ENCODE assay signal across 9 cellular contexts in genomic region chr19:10226376-10227214, GRCh38. TPM values are rescaled to one million over a fixed set of nuclear protein-coding genes. Genes with fewer than 3 reads are reported as not detected.
DNase-seq lines count a peak whose midpoint lies in the region; ATAC-seq and TF ChIP-seq lines count a peak whose summit lies in the region.
"Had no signal": no experiment of that assay in that cellular context is flagged by ENCODE, and none has a peak within 500 bp of the region (broad histone marks: within the 10 kb centered on the region; RNA-seq: fewer than 3 reads in every experiment).

No MANE protein-coding gene starts in this region.

- peaks cover 2% of the 10 kb centered on the region for H3F3A ChIP-seq in SK-N-SH (replicated peaks; ENCODE audit: insufficient read depth)

- no peak; the same call in 1 of the 2 replicates for TF ChIP-seq RAD21 in SK-N-SH (IDR thresholded peaks at IDR 0.05; ENCODE audit: low read length)

- no peak for ATAC-seq in GM19351 (IDR thresholded peaks at IDR 0.05; ENCODE audit: unreplicated experiment)

- DNase-seq in SK-N-SH, result peak; percentile 92
- no peak for DNase-seq in esophagus squamous epithelium (lab: John Stamatoyannopoulos, UW)
- no peak for DNase-seq in stimulated activated CD4-positive, alpha-beta T cell treated with anti-CD3 and anti-CD28 coated beads, Interleukin-4, amount 100 ng/mL, for 1 hour
- no peak for DNase-seq in stimulated activated CD4-positive, alpha-beta T cell treated with anti-CD3 and anti-CD28 coated beads, Interleukin-2, amount 100 ng/mL, for 24 hours
- DNase-seq: SIG-M5 had no signal

- H3K27me3 Mint-ChIP-seq in nephron (ENCODE audit: low read depth), result no peaks in the 10 kb centered on the region

- peaks cover 20% of the 10 kb centered on the region for H3K36me3 Mint-ChIP-seq in nephron (ENCODE audit: low read depth)

- peak overlapping the region; percentile 92 to 97 (median 93) for H3K27ac Mint-ChIP-seq in nephron
- H3K27ac Mint-ChIP-seq: activated T-helper 1 cell treated with anti-CD3 and anti-CD28 coated beads, Interleukin-12 subunit alpha, Interleukin-12 subunit beta, Interleukin-2, Interleukin-4 antibody, amounts not matched to agents 30 ng/mL and 10 ng/mL and 1 ng/mL, durations not matched to agents 14 hours and 24 hours and 36 hours had no signal

- H3K9me3 ChIP-seq in SK-N-SH, result no peaks in the 10 kb centered on the region
- no peaks in the 10 kb centered on the region for H3K9me3 ChIP-seq in esophagus squamous epithelium

- 0 out of 2 replicates have a peak overlapping the region, but pooled peaks have one; percentile 29 for H3K4me2 ChIP-seq in SK-N-SH

- H3K36me3 ChIP-seq in SK-N-SH (replicated peaks in 1 of 2; ENCODE audit: control insufficient read depth in 1 of 2, insufficient read depth in 2 of 2, low read length in 1 of 2), result no peaks in the 10 kb centered on the region
- H3K36me3 ChIP-seq in esophagus squamous epithelium, result peaks cover 0 to 17% (median 0%) of the 10 kb centered on the region in 3 donors
- H3K36me3 ChIP-seq in urinary bladder (ENCODE audit: insufficient read depth), result no peaks in the 10 kb centered on the region

- H3K9ac ChIP-seq in SK-N-SH, result no peak overlapping the region

- H3K4me3 Mint-ChIP-seq in nephron, result peak overlapping the region; percentile 58 to 71 (median 62)
- H3K4me3 Mint-ChIP-seq: activated T-helper 1 cell treated with anti-CD3 and anti-CD28 coated beads, Interleukin-12 subunit alpha, Interleukin-12 subunit beta, Interleukin-2, Interleukin-4 antibody, amounts not matched to agents 30 ng/mL and 10 ng/mL and 1 ng/mL, durations not matched to agents 14 hours and 24 hours and 36 hours had no signal

- H3K4me1 Mint-ChIP-seq in nephron, result peaks cover 14% of the 10 kb centered on the region

- TF ChIP-seq EP300 in SK-N-SH (IDR thresholded peaks at IDR 0.05; ENCODE audit: borderline replicate concordance in 1 of 2, low read depth in 1 of 2, low read length in 1 of 2), result peak in 1 of 2 experiments; percentile 56; a peak in 1 of 4 replicates

- no peaks in the 10 kb centered on the region for H3K9me3 Mint-ChIP-seq in nephron
- H3K9me3 Mint-ChIP-seq: activated T-helper 1 cell treated with anti-CD3 and anti-CD28 coated beads, Interleukin-12 subunit alpha, Interleukin-12 subunit beta, Interleukin-2, Interleukin-4 antibody, amounts not matched to agents 30 ng/mL and 10 ng/mL and 1 ng/mL, durations not matched to agents 14 hours and 24 hours and 36 hours had no signal

- peaks cover 10% of the 10 kb centered on the region; the same call in 1 of the 2 replicates for H3K79me2 ChIP-seq in SK-N-SH (ENCODE audit: insufficient read depth)

- H2AFZ ChIP-seq in SK-N-SH (ENCODE audit: low read depth), result no peak overlapping the region

- intact Hi-C loops in esophagus squamous epithelium (cut with DNase I), result no loop called here

- POLR2A ChIA-PET in SK-N-SH (lab: Yijun Ruan, JAX), result interaction anchor here (0.5 to 1.2 kb wide), 7 partner anchors 12 to 97 kb away, joined by 3 to 5 read pairs (median 4); partner anchors contain the start of gene DNMT1

- CTCF ChIA-PET in SK-N-SH (lab: Yijun Ruan, JAX), result interaction anchor here (0.9 to 5.5 kb wide), 13 partner anchors 9 to 162 kb away, joined by 3 to 54 read pairs (median 4); no protein-coding TSS in a partner anchor

- WGBS in SK-N-SH (ENCODE audit: low lambda C conversion rate), result 52% methylated on average over 14 of the region's 17 CpGs
- 46 to 48% methylated on average over 7 to 10 of the region's 17 CpGs for WGBS in esophagus squamous epithelium, 2 donors
- 25% methylated on average over 17 of the region's 17 CpGs for WGBS in urinary bladder

- H3K27ac ChIP-seq in SK-N-SH (ENCODE audit: low read depth in 2 of 2, low read length in 1 of 2), result peak overlapping the region in 1 of 2 experiments; percentile 85; a peak in 2 of 4 replicates
- peak overlapping the region; percentile 15 to 90 (median 68) for H3K27ac ChIP-seq in esophagus squamous epithelium
- peak overlapping the region; percentile 81 for H3K27ac ChIP-seq in urinary bladder (ENCODE audit: low read depth)

- 0 out of 2 replicates have a peak, but pooled peaks cover 4% of the 10 kb centered on the region for H4K20me1 ChIP-seq in SK-N-SH (ENCODE audit: insufficient read depth)

- H3K27me3 ChIP-seq in SK-N-SH (ENCODE audit: insufficient read depth), result no peaks in the 10 kb centered on the region
- no peaks in the 10 kb centered on the region for H3K27me3 ChIP-seq in esophagus squamous epithelium

- no peaks in the 10 kb centered on the region for H3K9me2 ChIP-seq in SK-N-SH

- H3K4me1 ChIP-seq in SK-N-SH (ENCODE audit: control insufficient read depth in 1 of 2, insufficient read depth in 2 of 2, low read depth in 1 of 2, low read length in 1 of 2), result peaks cover 0 to 26% of the 10 kb centered on the region in 2 experiments; a peak in 1 of 4 replicates
- peaks cover 13 to 55% (median 17%) of the 10 kb centered on the region in 3 donors for H3K4me1 ChIP-seq in esophagus squamous epithelium
- H3K4me1 ChIP-seq in urinary bladder (ENCODE audit: insufficient read depth), result no peaks in the 10 kb centered on the region

- TF ChIP-seq POLR2A in esophagus squamous epithelium (IDR thresholded peaks at IDR 0.05), result no peak

- no peak overlapping the region; a peak in 1 of 4 replicates for H3K4me3 ChIP-seq in SK-N-SH (ENCODE audit: low read depth in 2 of 2, low read length in 1 of 2)
- H3K4me3 ChIP-seq in esophagus squamous epithelium, result peak overlapping the region in 2 of 4 donors; percentile 13 to 38
- H3K4me3 ChIP-seq in urinary bladder (ENCODE audit: low read depth, low read length), result no peak overlapping the region

- TF ChIP-seq CTCF in SK-N-SH (IDR thresholded peaks at IDR 0.05) (no peak), esophagus squamous epithelium (IDR thresholded peaks at IDR 0.05) (no peak), nephron (IDR thresholded peaks at IDR 0.05; ENCODE audit: unreplicated experiment in 3 of 3) (no peak)

TF ChIP-seq in SK-N-SH, 30 proteins besides CTCF, POLR2A, EP300 and RAD21 (continues in another document):
- no peak for TF ChIP-seq IRF3 (IDR thresholded peaks at IDR 0.05; ENCODE audit: low read depth, low read length)
- TF ChIP-seq NRF1 (IDR thresholded peaks at IDR 0.05; ENCODE audit: low read depth, low read length), result no peak
- TF ChIP-seq GATA2 (CRISPR knock-in tag; IDR thresholded peaks at IDR 0.05), result peak; percentile 66
- TF ChIP-seq ELF1 (IDR thresholded peaks at IDR 0.05), result no peak
- TF ChIP-seq RCOR1 (IDR thresholded peaks at IDR 0.05; ENCODE audit: low read length), result peak; percentile 53
- no peak for TF ChIP-seq REST (IDR thresholded peaks at IDR 0.05; ENCODE audit: low read depth, low read length)

RNA-seq across cellular contexts. Expression of gene S1PR2, which starts 4.5 kb away (rescaled TPM):
- polyA plus RNA-seq in SK-N-SH (2012; rRNA removed) (3.6 and 3.8 TPM in 2 replicates), urinary bladder (11.5 TPM)
- polyA plus RNA-seq in SK-N-SH (2012; cell fraction: cytosol; rRNA removed), result 2.1 and 2.5 TPM in 2 replicates
- polyA plus RNA-seq in SK-N-SH (2012; cell fraction: nucleus; rRNA removed), result 3.3 and 4.4 TPM in 2 replicates
- total RNA-seq in esophagus squamous epithelium (1 to 10 TPM; 1.6 to 6.1 (median 3.3) TPM), urinary bladder (26.4 TPM)

RNA-seq across cellular contexts. Expression of gene MRPL4, which starts 25.4 kb away (rescaled TPM):
- 76.0 and 110 TPM in 2 replicates for polyA plus RNA-seq in SK-N-SH (2012; rRNA removed)
- polyA plus RNA-seq in SK-N-SH (2012; cell fraction: cytosol; rRNA removed), result 47.1 and 75.1 TPM in 2 replicates
- 101 and 137 TPM in 2 replicates for polyA plus RNA-seq in SK-N-SH (2012; cell fraction: nucleus; rRNA removed)
- 100 to 1,000 TPM in 2 of 4 donors, 10 to 100 TPM in 2; 77.6 to 105 (median 92.6) TPM for total RNA-seq in esophagus squamous epithelium
- total RNA-seq in urinary bladder, result 9.9 TPM
- 77.4 TPM for polyA plus RNA-seq in urinary bladder

RNA-seq across cellular contexts. Expression of gene DNMT1, which starts 31.8 kb away (rescaled TPM):
- polyA plus RNA-seq in SK-N-SH (2012; rRNA removed), result 46.1 and 58.3 TPM in 2 replicates
- 33.8 and 37.3 TPM in 2 replicates for polyA plus RNA-seq in SK-N-SH (2012; cell fraction: cytosol; rRNA removed)
- 151 and 170 TPM in 2 replicates for polyA plus RNA-seq in SK-N-SH (2012; cell fraction: nucleus; rRNA removed)
- total RNA-seq in esophagus squamous epithelium, result 10 to 100 TPM; 29.5 to 80.6 (median 48.4) TPM
- total RNA-seq in urinary bladder, result 35.5 TPM
- polyA plus RNA-seq in urinary bladder, result 32.5 TPM

RNA-seq across cellular contexts. Expression of gene ICAM1, which starts 44.3 kb away (rescaled TPM):
- 14.5 and 14.8 TPM in 2 replicates for polyA plus RNA-seq in SK-N-SH (2012; rRNA removed)
- polyA plus RNA-seq in SK-N-SH (2012; cell fraction: cytosol; rRNA removed), result 7.0 and 9.5 TPM in 2 replicates
- 27.0 and 35.4 TPM in 2 replicates for polyA plus RNA-seq in SK-N-SH (2012; cell fraction: nucleus; rRNA removed)
- total RNA-seq in esophagus squamous epithelium, result 10 to 100 TPM in 1 of 4 donors, 1 to 10 TPM in 3; 5.4 to 26.4 (median 7.7) TPM
- 7.7 TPM for total RNA-seq in urinary bladder
- polyA plus RNA-seq in urinary bladder, result 26.4 TPM
